11 cellular contexts compared by ENCODE assay signal in the genomic region with DNA sequence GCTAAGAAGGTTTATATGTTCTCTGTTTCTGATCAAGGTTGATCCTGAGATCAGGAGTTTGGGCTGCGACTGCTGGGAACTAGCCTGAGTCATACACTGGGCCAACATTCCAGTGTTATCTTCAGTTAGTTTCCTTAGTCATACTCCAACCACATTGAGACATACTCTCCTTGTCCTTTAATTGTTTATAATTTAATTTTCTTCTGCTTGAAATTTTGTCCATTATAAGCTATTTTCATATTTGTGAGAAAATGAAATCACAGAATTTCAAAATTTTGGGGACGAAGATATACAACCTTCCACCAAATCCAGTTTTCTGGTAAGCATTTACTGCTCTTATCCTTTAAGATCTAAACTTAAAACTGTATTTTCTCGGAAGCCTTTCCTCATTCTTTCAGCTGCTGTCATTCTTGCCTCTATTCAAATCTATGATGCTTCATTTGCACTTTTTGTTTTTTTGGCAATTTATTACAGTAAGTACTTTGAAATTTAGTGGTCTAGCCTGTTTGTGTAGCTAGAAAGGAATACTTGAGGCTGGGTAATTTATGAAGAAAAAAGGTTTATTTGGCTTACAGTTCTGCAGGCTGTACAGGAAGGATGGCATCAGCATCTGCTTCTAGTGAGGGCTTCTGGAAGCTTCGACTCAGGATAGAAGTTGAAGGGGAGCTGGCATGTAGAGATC.
DNase-seq lines count a peak whose midpoint lies in the region; ATAC-seq and TF ChIP-seq lines count a peak whose summit lies in the region.
"Had no signal": no experiment of that assay in that cellular context is flagged by ENCODE, and none has a peak within 500 bp of the region (broad histone marks: within the 10 kb centered on the region; RNA-seq: fewer than 3 reads in every experiment).

No MANE protein-coding gene starts in this region.

- H4K20me1 ChIP-seq in H9 (ENCODE audit: control insufficient read depth, insufficient read depth, insufficient read length) = no peaks in the 10 kb centered on the region

- H3K79me2 ChIP-seq in trophoblast cell (ENCODE audit: control insufficient read depth, insufficient read depth, low read length, poor library complexity) (no peaks in the 10 kb centered on the region), H9 (ENCODE audit: insufficient read depth, low read length) (no peaks in the 10 kb centered on the region)

- BruUV-seq in Calu3 (replicated peaks; lab: Mats Ljungman, UMichigan) = TSS peak; percentile 79

- H3K27me3 ChIP-seq in trophoblast cell (ENCODE audit: insufficient read depth, low read length) (no peaks in the 10 kb centered on the region), H9 (ENCODE audit: insufficient read depth, low read length) (no peaks in the 10 kb centered on the region)

- no peak overlapping the region for H4K5ac ChIP-seq in H9 (ENCODE audit: insufficient read length, low read depth, low read length)

- H3K4ac ChIP-seq in trophoblast cell (ENCODE audit: low read depth, low read length) = no peak overlapping the region
- no peak overlapping the region for H3K4ac ChIP-seq in H9 (ENCODE audit: low read depth, low read length)

- no peak overlapping the region for H2BK5ac ChIP-seq in trophoblast cell (ENCODE audit: low read depth, low read length, poor library complexity)
- H2BK5ac ChIP-seq in H9 (ENCODE audit: insufficient read length, low read length) = no peak overlapping the region

- H3K27ac Mint-ChIP-seq in Calu3 (ENCODE audit: unreplicated experiment) (peak overlapping the region; percentile 98), H9 (no peak overlapping the region; a peak in 2 of 7 replicates)

- no peak overlapping the region for H3K9ac ChIP-seq in trophoblast cell (ENCODE audit: low read length)
- H3K9ac ChIP-seq in H9 (ENCODE audit: extremely low read depth, insufficient read length, low read length) = no peak overlapping the region

- peaks cover 0 to 2% of the 10 kb centered on the region in 2 experiments for H3K4me1 ChIP-seq in trophoblast cell (ENCODE audit: control insufficient read depth in 1 of 2, insufficient read depth in 2 of 2, low read length in 2 of 2)
- H3K4me1 ChIP-seq in H9 (ENCODE audit: insufficient read depth, low read length) = no peaks in the 10 kb centered on the region

- no peak overlapping the region for H3T11ph ChIP-seq in H9 (ENCODE audit: low read length)

- no peaks in the 10 kb centered on the region for H3K23me2 ChIP-seq in H9 (ENCODE audit: insufficient read length, low read depth, low read length, poor library complexity, severe bottlenecking)

- H3K27ac ChIP-seq in coronary artery = peak overlapping the region; percentile 23 to 29
- H3K27ac ChIP-seq in trophoblast cell (ENCODE audit: low read depth, low read length) = peak overlapping the region; percentile 26
- no peak overlapping the region for H3K27ac ChIP-seq in H9 (ENCODE audit: insufficient read length, low read depth, low read length)

- H4K8ac ChIP-seq in trophoblast cell (ENCODE audit: low read depth, low read length) = no peak overlapping the region
- no peak overlapping the region for H4K8ac ChIP-seq in H9 (replicated peaks; ENCODE audit: insufficient read length, low read depth, low read length)

- no peak overlapping the region for H2BK15ac ChIP-seq in H9 (ENCODE audit: low read depth, low read length)

- no peaks in the 10 kb centered on the region for H3K79me1 ChIP-seq in trophoblast cell (ENCODE audit: low read length)
- no peaks in the 10 kb centered on the region for H3K79me1 ChIP-seq in H9 (ENCODE audit: insufficient read depth, low read depth, low read length, poor library complexity, severe bottlenecking)

- H2AK5ac ChIP-seq in trophoblast cell (ENCODE audit: low read length) (no peak overlapping the region), H9 (ENCODE audit: insufficient read length, low read length) (no peak overlapping the region)

- peak overlapping the region; percentile 38 for H3K4me3 ChIP-seq in coronary artery
- H3K4me3 ChIP-seq in trophoblast cell (ENCODE audit: low read depth, low read length) = no peak overlapping the region
- H3K4me3 ChIP-seq: mucosa of descending colon had no signal

- H4K91ac ChIP-seq in trophoblast cell (ENCODE audit: low read depth, low read length) = no peak overlapping the region
- no peak overlapping the region for H4K91ac ChIP-seq in H9 (ENCODE audit: insufficient read length, low read depth, low read length)

- H3K23ac ChIP-seq in trophoblast cell (ENCODE audit: low read length) (no peak overlapping the region), H9 (ENCODE audit: insufficient read length, low read depth, low read length) (no peak overlapping the region)

- DNase-seq in Calu3 (peak; percentile 47), OCI-M1 (lab: John Stamatoyannopoulos, UW) (peak; percentile 32), coronary artery (ENCODE audit: low spot score) (no peak), trophoblast cell (peak; percentile 66 to 93), D341Med (ENCODE audit: low spot score) (no peak), H9 (no peak), NCI-H2029 (lab: John Stamatoyannopoulos, UW) (no peak)
- DNase-seq: glutamatergic neuron, mucosa of descending colon had no signal

- H2BK20ac ChIP-seq in H9 (ENCODE audit: low read depth, low read length, poor library complexity, severe bottlenecking) = no peak overlapping the region

- H3K14ac ChIP-seq in trophoblast cell (ENCODE audit: low read length) (no peak overlapping the region), H9 (ENCODE audit: insufficient read depth, low read length) (no peak overlapping the region)

- H3K18ac ChIP-seq in trophoblast cell (ENCODE audit: low read length) = no peak overlapping the region
- H3K18ac ChIP-seq in H9 (ENCODE audit: insufficient read length, low read depth, low read length) = no peak overlapping the region

- WGBS in trophoblast cell (ENCODE audit: extremely low coverage, insufficient coverage, insufficient read length) = no CpG with 5 or more reads among the region's 4 CpGs
- no CpG with 5 or more reads among the region's 4 CpGs for WGBS in H9 (ENCODE audit: extremely low coverage, insufficient read length, low lambda C conversion rate)

- H3K4me1 Mint-ChIP-seq in Calu3 (ENCODE audit: low read depth, unreplicated experiment) (peaks cover 19% of the 10 kb centered on the region), H9 (no peaks in the 10 kb centered on the region)
- H3K4me1 Mint-ChIP-seq: central memory CD8-positive, alpha-beta T cell had no signal

- no peak for ATAC-seq in HG03095 (IDR thresholded peaks at IDR 0.05; ENCODE audit: unreplicated experiment)
- ATAC-seq: mucosa of descending colon had no signal

- H3K56ac ChIP-seq in H9 (ENCODE audit: insufficient read length, low read depth, low read length) = no peak overlapping the region

- no peak overlapping the region for H4K12ac ChIP-seq in trophoblast cell (ENCODE audit: low read depth, low read length)

- H2AFZ ChIP-seq in trophoblast cell (ENCODE audit: insufficient read depth, low read length, poor library complexity) (no peak overlapping the region), H9 (ENCODE audit: low read length) (no peak overlapping the region)

- peaks cover 2% of the 10 kb centered on the region for H3K9me3 Mint-ChIP-seq in Calu3 (ENCODE audit: low read depth, unreplicated experiment)
- no peaks in the 10 kb centered on the region for H3K9me3 Mint-ChIP-seq in H9

- H3K27me3 Mint-ChIP-seq in Calu3 (ENCODE audit: unreplicated experiment) = no peaks in the 10 kb centered on the region
- no peaks in the 10 kb centered on the region for H3K27me3 Mint-ChIP-seq in H9 (ENCODE audit: low read depth)
- H3K27me3 Mint-ChIP-seq: central memory CD8-positive, alpha-beta T cell had no signal

- H3K4me3 Mint-ChIP-seq in Calu3 (ENCODE audit: low read depth, unreplicated experiment) = peak overlapping the region; percentile 54
- H3K4me3 Mint-ChIP-seq in H9 = no peak overlapping the region
- H3K4me3 Mint-ChIP-seq: central memory CD8-positive, alpha-beta T cell had no signal

- H3K4me2 ChIP-seq in trophoblast cell (ENCODE audit: low read length) (no peak overlapping the region), H9 (ENCODE audit: insufficient read depth, insufficient read length, low read length) (no peak overlapping the region)

- TF ChIP-seq CTCF in Calu3 (IDR thresholded peaks at IDR 0.05; ENCODE audit: unreplicated experiment) (no peak), coronary artery (IDR thresholded peaks at IDR 0.05) (no peak), H9 (conservative IDR thresholded peaks at IDR 0.05) (no peak)

- H2BK12ac ChIP-seq in trophoblast cell (ENCODE audit: low read length) (no peak overlapping the region), H9 (ENCODE audit: insufficient read length, low read depth, low read length) (no peak overlapping the region)

- no peaks in the 10 kb centered on the region for H3K36me3 ChIP-seq in trophoblast cell (ENCODE audit: control insufficient read depth in 1 of 2, insufficient read depth in 2 of 2, low read length in 2 of 2)

- intact Hi-C loops in Calu3 (cut with micrococcal nuclease; ENCODE audit: unreplicated experiment) = loop anchor here (2.0 to 5.0 kb wide), 2 partner anchors 62 to 136 kb away; no protein-coding TSS in a partner anchor

- peaks cover 10% of the 10 kb centered on the region for H3K36me3 Mint-ChIP-seq in Calu3 (ENCODE audit: insufficient read depth, unreplicated experiment)
- no peaks in the 10 kb centered on the region for H3K36me3 Mint-ChIP-seq in H9 (ENCODE audit: insufficient read depth in 1 of 3, low read depth in 3 of 3)

- no peaks in the 10 kb centered on the region for H3K9me3 ChIP-seq in trophoblast cell (ENCODE audit: insufficient read depth, low read depth, low read length)
- no peaks in the 10 kb centered on the region for H3K9me3 ChIP-seq in H9 (ENCODE audit: control insufficient read depth, low read depth, low read length)
- H3K9me3 ChIP-seq: mucosa of descending colon had no signal

- H2BK120ac ChIP-seq in trophoblast cell (ENCODE audit: insufficient read depth, low read length, poor library complexity) (no peak overlapping the region), H9 (ENCODE audit: low read depth, low read length, poor library complexity, severe bottlenecking) (no peak overlapping the region)

- CTCF ChIA-PET in Calu3 (lab: Charles Lee) = no interaction called here

Comparison
In these comparisons a context has a peak if more than half of its experiments do, and no peak if none do; other contexts are left out.
1. DNase-seq: peak in Calu3 (single experiment), OCI-M1 (single experiment) and trophoblast cell (2 of 2); none in coronary artery (single experiment), D341Med (single experiment), H9 (single experiment) and NCI-H2029 (single experiment).